In the genomic region with DNA sequence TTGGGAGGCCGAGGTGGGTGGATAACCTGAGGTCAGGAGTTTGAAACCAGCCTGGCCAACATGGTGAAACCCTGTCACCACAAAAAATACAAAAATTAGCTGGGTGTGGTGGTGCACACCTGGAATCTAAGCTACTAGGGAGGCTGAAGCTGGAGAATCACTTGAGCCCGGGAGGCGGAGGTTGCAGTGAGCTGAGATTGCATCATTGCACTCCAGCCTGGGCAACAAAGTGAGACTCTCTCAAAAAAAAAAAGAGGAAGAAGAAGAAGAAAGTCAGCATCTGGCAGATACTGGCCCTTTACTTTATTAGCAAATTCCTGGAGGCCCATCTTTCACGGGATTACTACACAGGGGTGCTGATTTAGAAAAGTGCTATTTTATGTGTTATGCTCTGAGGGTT, we compare ENCODE assay signal across 13 cellular contexts. TPM values are rescaled to one million over a fixed set of nuclear protein-coding genes. Genes with fewer than 3 reads are reported as not detected.
"Had no signal": no experiment of that assay in that cellular context is flagged by ENCODE, and none has a peak within 500 bp of the region (broad histone marks: within the 10 kb centered on the region; RNA-seq: fewer than 3 reads in every experiment).

No MANE protein-coding gene starts in this region.

RNA-seq across cellular contexts. Expression of a gene that starts 39.3 kb away (rescaled TPM):
- total RNA-seq: activated CD4-positive, alpha-beta memory T cell treated with anti-CD3 and anti-CD28 coated beads, Interleukin-2, amount 10 ng/mL, durations not matched to agents 7 days and 5 days; activated CD4-positive, alpha-beta T cell treated with anti-CD3 and anti-CD28 coated beads for 36 hours; activated CD4-positive, alpha-beta T cell treated with anti-CD3 and anti-CD28 coated beads, Interleukin-2, amount 10 ng/mL, durations not matched to agents 7 days and 5 days; activated CD8-positive, alpha-beta memory T cell treated with anti-CD3 and anti-CD28 coated beads, Interleukin-2, amount 10 ng/mL, durations not matched to agents 7 days and 5 days; activated CD8-positive, alpha-beta T cell treated with anti-CD3 and anti-CD28 coated beads, Interleukin-2, amount 10 ng/mL, durations not matched to agents 7 days and 5 days; activated naive CD8-positive, alpha-beta T cell treated with anti-CD3 and anti-CD28 coated beads, Interleukin-2, amount 10 ng/mL, durations not matched to agents 7 days and 5 days; activated T-helper 2 cell treated with anti-CD3 and anti-CD28 coated beads, Interferon-gamma antibody, Interleukin-2, Interleukin-4, amounts not matched to agents 10 μg/mL and 5 μg/mL and 100 μg/mL, durations not matched to agents 14 hours and 24 hours and 36 hours; ascending aorta; bronchial epithelial cell; chondrocyte; T-helper 17 cell; T-helper 2 cell treated with Interferon-gamma antibody and Interleukin-4, amounts not matched to agents 100 ng/mL and 5 ng/mL, for 36 hours had no signal
- polyA plus RNA-seq: cardiac muscle cell had no signal
